39 cellular contexts compared by ENCODE assay signal in genomic region chr7:139436806-139437205, GRCh38. TPM values are rescaled to one million over a fixed set of nuclear protein-coding genes. Genes with fewer than 3 reads are reported as not detected.
"Had no signal": no experiment of that assay in that cellular context is flagged by ENCODE, and none has a peak within 500 bp of the region (broad histone marks: within the 10 kb centered on the region; RNA-seq: fewer than 3 reads in every experiment).

No MANE protein-coding gene starts in this region.

- H3K27ac ChIP-seq: adrenal gland, ascending aorta, body of pancreas, brain microvascular endothelial cell, breast epithelium, cardiac muscle cell had no signal

- H3K27me3 Mint-ChIP-seq: activated naive CD4-positive, alpha-beta T cell treated with anti-CD3 and anti-CD28 coated beads, Interleukin-2, amount 10 ng/mL, durations not matched to agents 7 days and 5 days; activated naive CD4-positive, alpha-beta T cell treated with anti-CD3 and anti-CD28 coated beads, Interleukin-2, amount 50 U/mL, for 24 hours; activated naive CD8-positive, alpha-beta T cell; activated naive CD8-positive, alpha-beta T cell treated with anti-CD3 and anti-CD28 coated beads for 36 hours; activated naive CD8-positive, alpha-beta T cell treated with anti-CD3 and anti-CD28 coated beads, Interleukin-2, amount 10 ng/mL, durations not matched to agents 7 days and 5 days; activated naive CD8-positive, alpha-beta T cell treated with anti-CD3 and anti-CD28 coated beads, Interleukin-2, amount 50 U/mL, for 24 hours; activated T-cell treated with anti-CD3 and anti-CD28 coated beads, Interleukin-2, amount 50 U/mL, for 24 hours; activated T-helper 17 cell treated with anti-CD3 and anti-CD28 coated beads, Interleukin-2, amount 50 U/mL, for 72 hours; central memory CD8-positive, alpha-beta T cell had no signal

- H3K36me3 Mint-ChIP-seq: activated naive CD4-positive, alpha-beta T cell treated with anti-CD3 and anti-CD28 coated beads, Interleukin-2, amount 10 ng/mL, durations not matched to agents 7 days and 5 days; activated naive CD4-positive, alpha-beta T cell treated with anti-CD3 and anti-CD28 coated beads, Interleukin-2, amount 50 U/mL, for 72 hours; brain had no signal

- H3K27me3 ChIP-seq: adrenal gland, ascending aorta, body of pancreas, brain microvascular endothelial cell, breast epithelium, cardiac muscle cell had no signal

- H3K4me1 Mint-ChIP-seq: activated naive CD8-positive, alpha-beta T cell treated with anti-CD3 and anti-CD28 coated beads, Interleukin-2, amount 50 U/mL, for 24 hours; activated T-helper 17 cell treated with anti-CD3 and anti-CD28 coated beads, Interleukin-2, amount 50 U/mL, for 72 hours had no signal

- H3K4me3 Mint-ChIP-seq: activated naive CD4-positive, alpha-beta T cell treated with anti-CD3 and anti-CD28 coated beads for 36 hours; activated naive CD4-positive, alpha-beta T cell treated with anti-CD3 and anti-CD28 coated beads, Interleukin-2, amount 10 ng/mL, durations not matched to agents 7 days and 5 days; activated naive CD4-positive, alpha-beta T cell treated with anti-CD3 and anti-CD28 coated beads, Interleukin-2, amount 50 U/mL, for 24 hours; activated naive CD8-positive, alpha-beta T cell; activated naive CD8-positive, alpha-beta T cell treated with anti-CD3 and anti-CD28 coated beads for 36 hours; activated naive CD8-positive, alpha-beta T cell treated with anti-CD3 and anti-CD28 coated beads, Interleukin-2, amount 10 ng/mL, durations not matched to agents 7 days and 5 days; activated naive CD8-positive, alpha-beta T cell treated with anti-CD3 and anti-CD28 coated beads, Interleukin-2, amount 50 U/mL, for 24 hours; activated T-cell treated with anti-CD3 and anti-CD28 coated beads, Interleukin-2, amount 50 U/mL, for 24 hours; activated T-cell treated with anti-CD3 and anti-CD28 coated beads, Interleukin-2, amount 50 U/mL, for 4 hours; activated T-cell treated with anti-CD3 and anti-CD28 coated beads, Interleukin-2, amount 50 U/mL, for 72 hours; activated T-helper 17 cell treated with anti-CD3 and anti-CD28 coated beads, Interleukin-2, amount 50 U/mL, for 72 hours; brain; central memory CD8-positive, alpha-beta T cell had no signal

- DNase-seq: activated effector memory CD4-positive, alpha-beta T cell treated with anti-CD3 and anti-CD28 coated beads, Interleukin-2, amount 50 U/mL, for 16 hours; activated effector memory CD4-positive, alpha-beta T cell treated with Interleukin-2 at 50 U/mL for 16 hours; activated gamma-delta T cell; activated gamma-delta T cell treated with Interleukin-2 at 50 U/mL for 16 hours; activated naive CD4-positive, alpha-beta T cell; activated naive CD4-positive, alpha-beta T cell treated with anti-CD3 and anti-CD28 coated beads for 36 hours; activated naive CD4-positive, alpha-beta T cell treated with anti-CD3 and anti-CD28 coated beads, Interleukin-2, amount 10 ng/mL, durations not matched to agents 7 days and 5 days; activated naive CD4-positive, alpha-beta T cell treated with anti-CD3 and anti-CD28 coated beads, Interleukin-2, amount 50 U/mL, for 16 hours; activated naive CD4-positive, alpha-beta T cell treated with Interleukin-2 at 50 U/mL for 16 hours; activated naive CD8-positive, alpha-beta T cell treated with anti-CD3 and anti-CD28 coated beads for 36 hours; activated naive CD8-positive, alpha-beta T cell treated with anti-CD3 and anti-CD28 coated beads, Interleukin-2, amount 10 ng/mL, durations not matched to agents 7 days and 5 days; activated naive CD8-positive, alpha-beta T cell treated with anti-CD3 and anti-CD28 coated beads, Interleukin-2, amount 50 U/mL, for 24 hours; activated T-cell treated with anti-CD3 and anti-CD28 coated beads for 4 hours; activated T-cell treated with anti-CD3 and anti-CD28 coated beads, Interleukin-2, amount 50 U/mL, for 1 hour; activated T-cell treated with anti-CD3 and anti-CD28 coated beads, Interleukin-2, amount 50 U/mL, for 24 hours; activated T-cell treated with anti-CD3 and anti-CD28 coated beads, Interleukin-2, amount 50 U/mL, for 4 hours; activated T-cell treated with anti-CD3 and anti-CD28 coated beads, Interleukin-2, amount 50 U/mL, for 48 hours; activated T-cell treated with anti-CD3 and anti-CD28 coated beads, Interleukin-2, amount 50 U/mL, for 72 hours; amniotic stem cell; amygdala; anterior cingulate cortex; body of pancreas; brain microvascular endothelial cell; caudate nucleus; central memory CD4-positive, alpha-beta T cell; cerebellar nuclear complex had no signal

- ATAC-seq: activated naive CD4-positive, alpha-beta T cell treated with anti-CD3 and anti-CD28 coated beads, Interleukin-2, amount 50 U/mL, for 72 hours; activated naive CD8-positive, alpha-beta T cell treated with anti-CD3 and anti-CD28 coated beads, Interleukin-2, amount 50 U/mL, for 24 hours; activated T-cell treated with anti-CD3 and anti-CD28 coated beads, Interleukin-2, amount 50 U/mL, for 4 hours; activated T-helper 17 cell treated with anti-CD3 and anti-CD28 coated beads, Interleukin-2, amount 50 U/mL, for 72 hours; body of pancreas had no signal

- H3K27ac Mint-ChIP-seq: activated naive CD4-positive, alpha-beta T cell treated with anti-CD3 and anti-CD28 coated beads for 36 hours; activated naive CD4-positive, alpha-beta T cell treated with anti-CD3 and anti-CD28 coated beads, Interleukin-2, amount 10 ng/mL, durations not matched to agents 7 days and 5 days; activated naive CD4-positive, alpha-beta T cell treated with anti-CD3 and anti-CD28 coated beads, Interleukin-2, amount 50 U/mL, for 24 hours; activated naive CD4-positive, alpha-beta T cell treated with anti-CD3 and anti-CD28 coated beads, Interleukin-2, amount 50 U/mL, for 72 hours; activated naive CD8-positive, alpha-beta T cell; activated naive CD8-positive, alpha-beta T cell treated with anti-CD3 and anti-CD28 coated beads for 36 hours; activated naive CD8-positive, alpha-beta T cell treated with anti-CD3 and anti-CD28 coated beads, Interleukin-2, amount 10 ng/mL, durations not matched to agents 7 days and 5 days; activated naive CD8-positive, alpha-beta T cell treated with anti-CD3 and anti-CD28 coated beads, Interleukin-2, amount 50 U/mL, for 24 hours; activated T-cell treated with anti-CD3 and anti-CD28 coated beads, Interleukin-2, amount 50 U/mL, for 24 hours; activated T-cell treated with anti-CD3 and anti-CD28 coated beads, Interleukin-2, amount 50 U/mL, for 72 hours; activated T-helper 17 cell treated with anti-CD3 and anti-CD28 coated beads, Interleukin-2, amount 50 U/mL, for 72 hours; activated T-helper 2 cell treated with anti-CD3 and anti-CD28 coated beads, Interferon-gamma antibody, Interleukin-2, Interleukin-4, amounts not matched to agents 10 μg/mL and 5 μg/mL and 100 μg/mL, durations not matched to agents 14 hours and 24 hours and 36 hours; brain had no signal

- H3K9me3 Mint-ChIP-seq: activated naive CD4-positive, alpha-beta T cell treated with anti-CD3 and anti-CD28 coated beads for 36 hours; activated naive CD4-positive, alpha-beta T cell treated with anti-CD3 and anti-CD28 coated beads, Interleukin-2, amount 10 ng/mL, durations not matched to agents 7 days and 5 days; activated naive CD4-positive, alpha-beta T cell treated with anti-CD3 and anti-CD28 coated beads, Interleukin-2, amount 50 U/mL, for 24 hours; activated naive CD4-positive, alpha-beta T cell treated with anti-CD3 and anti-CD28 coated beads, Interleukin-2, amount 50 U/mL, for 72 hours; activated naive CD8-positive, alpha-beta T cell treated with anti-CD3 and anti-CD28 coated beads for 36 hours; activated naive CD8-positive, alpha-beta T cell treated with anti-CD3 and anti-CD28 coated beads, Interleukin-2, amount 10 ng/mL, durations not matched to agents 7 days and 5 days; activated naive CD8-positive, alpha-beta T cell treated with anti-CD3 and anti-CD28 coated beads, Interleukin-2, amount 50 U/mL, for 24 hours; activated T-cell treated with anti-CD3 and anti-CD28 coated beads, Interleukin-2, amount 50 U/mL, for 24 hours; activated T-cell treated with anti-CD3 and anti-CD28 coated beads, Interleukin-2, amount 50 U/mL, for 4 hours; activated T-cell treated with anti-CD3 and anti-CD28 coated beads, Interleukin-2, amount 50 U/mL, for 72 hours; activated T-helper 17 cell treated with anti-CD3 and anti-CD28 coated beads, Interleukin-2, amount 50 U/mL, for 72 hours; activated T-helper 2 cell treated with anti-CD3 and anti-CD28 coated beads, Interferon-gamma antibody, Interleukin-2, Interleukin-4, amounts not matched to agents 10 μg/mL and 5 μg/mL and 100 μg/mL, durations not matched to agents 14 hours and 24 hours and 36 hours; central memory CD8-positive, alpha-beta T cell had no signal

- H3K9me3 ChIP-seq: adrenal gland, ascending aorta, body of pancreas, breast epithelium had no signal

- H3K36me3 ChIP-seq: adrenal gland, ascending aorta, brain microvascular endothelial cell, breast epithelium, cardiac muscle cell had no signal

- H3K4me3 ChIP-seq: adrenal gland, ascending aorta, body of pancreas, breast epithelium, cardiac muscle cell had no signal

RNA-seq across cellular contexts. Expression of gene KLRG2, which starts 46.7 kb away (rescaled TPM):
- total RNA-seq: activated naive CD8-positive, alpha-beta T cell treated with anti-CD3 and anti-CD28 coated beads, Interleukin-2, amount 10 ng/mL, durations not matched to agents 7 days and 5 days; activated T-helper 17 cell treated with anti-CD3 and anti-CD28 coated beads, Interleukin-2, amount 50 U/mL, for 72 hours; ascending aorta; cardiac muscle cell; cardiac septum; cerebellum had no signal
- polyA plus RNA-seq: cardiac muscle cell had no signal
